In the genomic region with DNA sequence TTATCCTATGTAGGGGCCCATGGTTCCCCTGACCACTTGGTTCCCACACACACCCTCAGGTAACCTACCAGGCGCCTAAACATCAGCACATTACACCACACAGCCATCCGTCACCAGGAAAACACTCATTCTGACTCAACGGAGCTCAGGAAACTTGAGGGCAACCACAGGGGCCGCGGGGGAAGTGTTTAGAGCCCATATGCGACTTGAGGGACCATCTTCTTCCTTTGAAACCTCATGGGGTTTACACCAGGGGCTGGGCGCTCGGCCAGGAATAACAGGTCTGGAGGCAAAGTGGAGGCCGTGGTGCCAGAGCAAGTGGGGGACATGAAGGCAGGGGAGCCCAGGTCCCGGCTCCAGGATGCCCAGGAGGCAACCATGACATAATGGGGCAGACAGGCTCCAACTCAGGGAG, we compare ENCODE assay signal across 8 cellular contexts. TPM values are rescaled to one million over a fixed set of nuclear protein-coding genes. Genes with fewer than 3 reads are reported as not detected.
DNase-seq lines count a peak whose midpoint lies in the region; ATAC-seq, FAIRE-seq and TF ChIP-seq lines count a peak whose summit lies in the region.

No MANE protein-coding gene starts in this region.

- H3K27me3 ChIP-seq in keratinocyte (ENCODE audit: control insufficient read depth, extremely low read depth, insufficient read depth, low read length): no peaks in the 10 kb centered on the region

- dilution Hi-C loops in keratinocyte (cut with MboI; ENCODE audit: extremely low pct_ligation_motif_present, low sequenced_read_pairs): no loop called here

- peak overlapping the region; percentile 89 for H3K9ac ChIP-seq in keratinocyte (ENCODE audit: control insufficient read depth, extremely low read depth, insufficient read depth, low read length)

- in situ Hi-C loops in GM13976 (cut with MboI; ENCODE audit: low sequenced_read_pairs, unreplicated experiment): loop anchor here (10.0 kb wide), 1 partner anchor 103 kb away; no protein-coding TSS in a partner anchor

- H2AFZ ChIP-seq in keratinocyte (ENCODE audit: control insufficient read depth, low read length): no peak overlapping the region

- H3K27ac ChIP-seq in RWPE1: peak overlapping the region; percentile 89
- H3K27ac ChIP-seq in keratinocyte (ENCODE audit: control insufficient read depth, insufficient read depth, low read length): peak overlapping the region; percentile 83

- H3K79me2 ChIP-seq in keratinocyte (ENCODE audit: control insufficient read depth, insufficient read depth, low read length): peaks cover 52% of the 10 kb centered on the region

- H3K36me3 ChIP-seq in keratinocyte (ENCODE audit: control insufficient read depth in 2 of 2, extremely low read depth in 1 of 2, insufficient read depth in 2 of 2, low read length in 2 of 2): peaks cover 14 to 15% of the 10 kb centered on the region in 2 experiments

- ATAC-seq in GM18511 (IDR thresholded peaks at IDR 0.05; ENCODE audit: unreplicated experiment): peak; percentile 43
- no peak for ATAC-seq in HG03520 (IDR thresholded peaks at IDR 0.05; ENCODE audit: unreplicated experiment)

- peaks cover 33% of the 10 kb centered on the region for H3K4me1 ChIP-seq in keratinocyte (ENCODE audit: control insufficient read depth, extremely low read depth, insufficient read depth, low read length)

- peaks cover 36% of the 10 kb centered on the region for H4K20me1 ChIP-seq in keratinocyte (ENCODE audit: control insufficient read depth, extremely low read depth, insufficient read depth, low read length)

- H3K9me1 ChIP-seq in keratinocyte (ENCODE audit: control insufficient read depth, extremely low read depth, insufficient read depth, low read length): peaks cover 14% of the 10 kb centered on the region

- peak; percentile 88 for FAIRE-seq in keratinocyte (lab: Jason Lieb, UNC)

- DNase-seq in RWPE1 (ENCODE audit: low spot score) (peak; percentile 68), keratinocyte (ENCODE audit: low read depth, low spot score) (no peak), GM13976 (ENCODE audit: low spot score) (no peak), NCI-H128 (lab: John Stamatoyannopoulos, UW; ENCODE audit: unreplicated experiment) (no peak)
- peak; percentile 70 for DNase-seq in activated T-helper 9 cell treated with anti-CD3 and anti-CD28 coated beads, Interleukin-2, amount 50 U/mL, for 16 hours (ENCODE audit: low read depth)
- DNase-seq in stimulated activated CD8-positive, alpha-beta memory T cell treated with anti-CD3 and anti-CD28 coated beads, Interleukin-4, amount 100 ng/mL, for 1 hour (ENCODE audit: low read depth in 2 of 2, low spot score in 1 of 2): peak; percentile 49 to 62

- no peaks in the 10 kb centered on the region for H3K9me3 ChIP-seq in keratinocyte (ENCODE audit: control insufficient read depth, low read depth, low read length)

- POLR2A ChIA-PET in RWPE1 (lab: Yijun Ruan, JAX; ENCODE audit: low non-redundant PET): no interaction called here

- H3K4me3 ChIP-seq in keratinocyte (ENCODE audit: control insufficient read depth in 2 of 3, extremely low read depth in 1 of 3, insufficient read depth in 2 of 3, low read depth in 1 of 3, low read length in 3 of 3): peak overlapping the region; percentile 85 to 95 (median 93)

- H3K4me2 ChIP-seq in keratinocyte (ENCODE audit: control insufficient read depth, extremely low read depth, insufficient read depth, low read depth, low read length): peak overlapping the region; percentile 96

- no peak for TF ChIP-seq CTCF in RWPE1 (conservative IDR thresholded peaks at IDR 0.05; ENCODE audit: low read depth)
- no peak for TF ChIP-seq CTCF in keratinocyte (optimal IDR thresholded peaks at IDR 0.05 in 1 of 3, IDR thresholded peaks at IDR 0.05 in 1 of 3, conservative IDR thresholded peaks at IDR 0.05 in 1 of 3; ENCODE audit: extremely low read depth in 1 of 3, insufficient read depth in 2 of 3, low read length in 3 of 3)
- no peak for TF ChIP-seq CTCF in GM13976 (IDR thresholded peaks at IDR 0.05; ENCODE audit: borderline replicate concordance, control extremely low read depth, extremely low read depth, insufficient read depth, missing control alignments)

- CTCF ChIA-PET in RWPE1 (lab: Yijun Ruan, JAX): interaction anchor here (0.6 to 0.7 kb wide), 2 partner anchors 11 to 22 kb away, joined by 3 to 5 read pairs; no protein-coding TSS in a partner anchor

RNA-seq across cellular contexts. Expression of gene STX1A, which starts 1.5 kb away (rescaled TPM):
- polyA plus RNA-seq in keratinocyte: 19.4 to 37.9 TPM (median 22.4 TPM) in 3 replicates
- polyA plus RNA-seq in keratinocyte (2011; ENCODE audit: low read depth): 13.7 TPM
- polyA plus RNA-seq in keratinocyte (2011; cell fraction: cytosol; rRNA removed): 20.3 and 26.6 TPM in 2 replicates
- polyA plus RNA-seq in keratinocyte (2011; cell fraction: nucleus; rRNA removed): 61.8 and 66.1 TPM in 2 replicates
- polyA plus RNA-seq in keratinocyte (2012; ENCODE audit: low replicate concordance): 14.0 and 27.5 TPM in 2 replicates
- polyA minus RNA-seq in keratinocyte: 16.7 to 32.9 TPM (median 25.1 TPM) in 3 replicates
- polyA minus RNA-seq in keratinocyte (2011; cell fraction: cytosol; rRNA and poly(A)+ RNA removed): 15.7 TPM
- 22.9 and 31.3 TPM in 2 replicates for polyA minus RNA-seq in keratinocyte (2011; cell fraction: nucleus; rRNA and poly(A)+ RNA removed)

RNA-seq across cellular contexts. Expression of gene ABHD11, which starts 20.6 kb away (rescaled TPM):
- 11.3 to 15.2 TPM (median 11.5 TPM) in 3 replicates for polyA plus RNA-seq in keratinocyte
- polyA plus RNA-seq in keratinocyte (2011; ENCODE audit: low read depth): 2.2 TPM
- polyA plus RNA-seq in keratinocyte (2011; cell fraction: cytosol; rRNA removed): 8.3 and 11.7 TPM in 2 replicates
- polyA plus RNA-seq in keratinocyte (2011; cell fraction: nucleus; rRNA removed): 9.6 and 10.1 TPM in 2 replicates
- polyA plus RNA-seq in keratinocyte (2012; ENCODE audit: low replicate concordance): 6.1 and 13.7 TPM in 2 replicates
- polyA minus RNA-seq in keratinocyte: 5.4 to 26.4 TPM (median 6.7 TPM) in 3 replicates
- polyA minus RNA-seq in keratinocyte (2011; cell fraction: cytosol; rRNA and poly(A)+ RNA removed): 3.8 TPM
- 4.7 and 4.8 TPM in 2 replicates for polyA minus RNA-seq in keratinocyte (2011; cell fraction: nucleus; rRNA and poly(A)+ RNA removed)

RNA-seq across cellular contexts. Expression of gene BUD23, which starts 34.6 kb away (rescaled TPM):
- 47.1 to 87.5 TPM (median 72.0 TPM) in 3 replicates for polyA plus RNA-seq in keratinocyte
- 41.9 TPM for polyA plus RNA-seq in keratinocyte (2011; ENCODE audit: low read depth)
- 39.9 and 52.0 TPM in 2 replicates for polyA plus RNA-seq in keratinocyte (2011; cell fraction: cytosol; rRNA removed)
- polyA plus RNA-seq in keratinocyte (2011; cell fraction: nucleus; rRNA removed): 71.4 and 78.1 TPM in 2 replicates
- 64.5 and 73.8 TPM in 2 replicates for polyA plus RNA-seq in keratinocyte (2012; ENCODE audit: low replicate concordance)
- 39.4 to 42.6 TPM (median 41.9 TPM) in 3 replicates for polyA minus RNA-seq in keratinocyte
- polyA minus RNA-seq in keratinocyte (2011; cell fraction: cytosol; rRNA and poly(A)+ RNA removed): 35.3 TPM
- polyA minus RNA-seq in keratinocyte (2011; cell fraction: nucleus; rRNA and poly(A)+ RNA removed): 12.9 and 16.9 TPM in 2 replicates

RNA-seq across cellular contexts. Expression of gene DNAJC30, which starts 34.7 kb away (rescaled TPM):
- 4.9 to 5.7 TPM (median 5.0 TPM) in 3 replicates for polyA plus RNA-seq in keratinocyte
- polyA plus RNA-seq in keratinocyte (2011; ENCODE audit: low read depth): 1.4 TPM
- 4.3 and 6.8 TPM in 2 replicates for polyA plus RNA-seq in keratinocyte (2011; cell fraction: cytosol; rRNA removed)
- 4.4 and 5.8 TPM in 2 replicates for polyA plus RNA-seq in keratinocyte (2011; cell fraction: nucleus; rRNA removed)
- polyA plus RNA-seq in keratinocyte (2012; ENCODE audit: low replicate concordance): 3.1 and 6.8 TPM in 2 replicates
- polyA minus RNA-seq in keratinocyte: 2.6 to 5.7 TPM (median 3.3 TPM) in 3 replicates
- polyA minus RNA-seq in keratinocyte (2011; cell fraction: cytosol; rRNA and poly(A)+ RNA removed): 5.9 TPM
- polyA minus RNA-seq in keratinocyte (2011; cell fraction: nucleus; rRNA and poly(A)+ RNA removed): 2.0 and 2.7 TPM in 2 replicates

RNA-seq across cellular contexts. Expression of gene VPS37D, which starts 50.4 kb away (rescaled TPM):
- 0.65 to 1.5 TPM (median 0.81 TPM) in 3 replicates for polyA plus RNA-seq in keratinocyte
- polyA plus RNA-seq in keratinocyte (2011; ENCODE audit: low read depth): not detected
- 0.66 and 1.9 TPM in 2 replicates for polyA plus RNA-seq in keratinocyte (2011; cell fraction: cytosol; rRNA removed)
- 0.43 and 0.65 TPM in 2 replicates for polyA plus RNA-seq in keratinocyte (2011; cell fraction: nucleus; rRNA removed)
- 0.30 and 1.2 TPM in 2 replicates for polyA plus RNA-seq in keratinocyte (2012; ENCODE audit: low replicate concordance)
- 0.35 to 1.0 TPM (median 0.73 TPM) in 3 replicates for polyA minus RNA-seq in keratinocyte
- 4.6 TPM for polyA minus RNA-seq in keratinocyte (2011; cell fraction: cytosol; rRNA and poly(A)+ RNA removed)
- polyA minus RNA-seq in keratinocyte (2011; cell fraction: nucleus; rRNA and poly(A)+ RNA removed): 0.62 TPM in 1 of 2 replicates, not detected in the other

Comparison
In these comparisons a context has a peak if more than half of its experiments do, and no peak if none do; other contexts are left out.
1. DNase-seq: peak in RWPE1 (single experiment), activated T-helper 9 cell treated with anti-CD3 and anti-CD28 coated beads, Interleukin-2, amount 50 U/mL, for 16 hours (single experiment) and stimulated activated CD8-positive, alpha-beta memory T cell treated with anti-CD3 and anti-CD28 coated beads, Interleukin-4, amount 100 ng/mL, for 1 hour (2 of 2); none in keratinocyte (single experiment), GM13976 (single experiment) and NCI-H128 (single experiment).